In genomic region chr18:55764382-55764781, GRCh38 we compare ENCODE assay signal across 19 cellular contexts.
DNase-seq lines count a peak whose midpoint lies in the region; ATAC-seq, FAIRE-seq and TF ChIP-seq lines count a peak whose summit lies in the region.
"Had no signal": no experiment of that assay in that cellular context is flagged by ENCODE, and none has a peak within 500 bp of the region (broad histone marks: within the 10 kb centered on the region; RNA-seq: fewer than 3 reads in every experiment).

No MANE protein-coding gene starts in this region.

- WGBS in H1 (ENCODE audit: extremely low coverage in 1 of 2, insufficient coverage in 1 of 2, insufficient read length in 1 of 2, insufficient replicate concordance in 2 of 2, low coverage in 1 of 2, low lambda C conversion rate in 2 of 2, missing lambda C conversion rate in 1 of 2), 2 experiments, result 90% methylated on average over 5 of the region's 5 CpGs; no CpG with 5 or more reads in 1 of the 2 experiments
- 87 to 91% methylated on average over 4 to 5 of the region's 5 CpGs for WGBS in mesodermal cell (ENCODE audit: insufficient coverage in 2 of 2), 2 experiments
- WGBS in GM23248 (ENCODE audit: low coverage in 1 of 2, low lambda C conversion rate in 2 of 2, missing lambda C conversion rate in 2 of 2), 2 experiments, result 80 to 82% methylated on average over 5 of the region's 5 CpGs

- H3K36me3 Mint-ChIP-seq in immature natural killer cell (no peaks in the 10 kb centered on the region), T-cell (no peaks in the 10 kb centered on the region)

- POLR2A ChIA-PET in H1 (lab: Charles Lee; ENCODE audit: partially characterized antibody) (interaction anchor here (1.1 kb wide), 2 partner anchors 8 to 9 kb away, joined by 3 read pairs; no protein-coding TSS in a partner anchor), T-cell (lab: Charles Lee) (no interaction called here)

- H3K4me1 ChIP-seq in BLaER1 (peaks cover 36% of the 10 kb centered on the region), H1 (replicated peaks in 1 of 4; ENCODE audit: control insufficient read depth in 3 of 4, insufficient read depth in 4 of 4, low read length in 3 of 4) (peaks cover 0 to 10% (median 4%) of the 10 kb centered on the region in 4 experiments; a peak in 3 of 7 replicates), mesodermal cell (ENCODE audit: control insufficient read depth, insufficient read depth, low read length, poor library complexity, severe bottlenecking) (peaks cover 52% of the 10 kb centered on the region), GM23248 (ENCODE audit: insufficient read depth) (peaks cover 6% of the 10 kb centered on the region; the same call in 1 of the 2 replicates)
- H3K4me1 ChIP-seq: HAP-1 had no signal

- no peak overlapping the region for H3K4ac ChIP-seq in H1 (replicated peaks; ENCODE audit: insufficient read length, low read depth, low read length)

- H3K27me3 Mint-ChIP-seq in immature natural killer cell (ENCODE audit: low read depth in 3 of 3), result peaks cover 0 to 3% (median 2%) of the 10 kb centered on the region in 3 donors
- H3K27me3 Mint-ChIP-seq in T-cell, result no peaks in the 10 kb centered on the region

- no peak overlapping the region for H3K14ac ChIP-seq in H1 (ENCODE audit: insufficient read length)

- H2BK5ac ChIP-seq in H1 (ENCODE audit: low read depth, low read length), result no peak overlapping the region

- peaks cover 16% of the 10 kb centered on the region for H3F3A ChIP-seq in GM23248 (ENCODE audit: insufficient read depth)

- H3K4me3 Mint-ChIP-seq in immature natural killer cell (no peak overlapping the region), T-cell (no peak overlapping the region)

- in situ Hi-C loops in GM23248 (cut with MboI), result no loop called here

- H3K4me1 Mint-ChIP-seq in immature natural killer cell (no peaks in the 10 kb centered on the region), T-cell (no peaks in the 10 kb centered on the region)

- no peak overlapping the region for H2BK12ac ChIP-seq in H1 (ENCODE audit: low read depth, low read length)

- H3K4me3 ChIP-seq in BLaER1 (no peak overlapping the region), H1 (ENCODE audit: extremely low read depth in 1 of 4, insufficient read depth in 2 of 4, low read depth in 3 of 4, low read length in 4 of 4) (no peak overlapping the region), mesodermal cell (ENCODE audit: extremely low read depth, insufficient read depth, low read length, poor library complexity, severe bottlenecking) (no peak overlapping the region), GM23248 (no peak overlapping the region)
- H3K4me3 ChIP-seq: A549, HAP-1, SK-N-MC had no signal

- no peak for TF ChIP-seq CTCF in H1 (IDR thresholded peaks at IDR 0.05; ENCODE audit: control extremely low read depth in 1 of 3, insufficient read depth in 1 of 3, low read depth in 1 of 3, low read length in 3 of 3)

- no peaks in the 10 kb centered on the region for H3K36me3 ChIP-seq in BLaER1
- H3K36me3 ChIP-seq in H1 (ENCODE audit: control insufficient read depth in 2 of 4, insufficient read depth in 4 of 4, low read length in 3 of 4), result no peaks in the 10 kb centered on the region
- H3K36me3 ChIP-seq in mesodermal cell (ENCODE audit: control insufficient read depth, insufficient read depth, low read length), result no peaks in the 10 kb centered on the region
- H3K36me3 ChIP-seq in GM23248 (ENCODE audit: low read depth), result no peaks in the 10 kb centered on the region
- H3K36me3 ChIP-seq: HAP-1 had no signal

- no peak overlapping the region for H2BK15ac ChIP-seq in H1 (ENCODE audit: low read length)

- no peak overlapping the region for H4K91ac ChIP-seq in H1 (replicated peaks; ENCODE audit: insufficient read length, low read length)

- DNase-seq in NCI-H69 (lab: John Stamatoyannopoulos, UW) (peak; percentile 41), H1 (ENCODE audit: low read depth in 1 of 2, low spot score in 2 of 2) (no peak), GM23248 (no peak), immature natural killer cell (no peak), COLO668 (lab: John Stamatoyannopoulos, UW; ENCODE audit: unreplicated experiment) (no peak), T-cell (no peak)
- DNase-seq: DMS153, NCI-H1436, NCI-H2029, NCI-H774 had no signal

- H2AFZ ChIP-seq in H1 (ENCODE audit: low read length) (no peak overlapping the region), GM23248 (no peak overlapping the region)

- H3K27me3 ChIP-seq in BLaER1, result no peaks in the 10 kb centered on the region
- no peaks in the 10 kb centered on the region for H3K27me3 ChIP-seq in H1 (replicated peaks in 1 of 4; ENCODE audit: control insufficient read depth in 3 of 4, extremely low read depth in 1 of 4, insufficient read depth in 3 of 4, low read length in 3 of 4)
- no peaks in the 10 kb centered on the region for H3K27me3 ChIP-seq in GM23248 (replicated peaks; ENCODE audit: insufficient read depth)

- H4K20me1 ChIP-seq in BLaER1, result no peaks in the 10 kb centered on the region
- no peaks in the 10 kb centered on the region for H4K20me1 ChIP-seq in H1 (replicated peaks in 1 of 2; ENCODE audit: control insufficient read depth in 1 of 2, insufficient read depth in 2 of 2, low read length in 2 of 2)
- H4K20me1 ChIP-seq in GM23248 (ENCODE audit: insufficient read depth), result no peaks in the 10 kb centered on the region

- no peak for TF ChIP-seq EP300 in H1 (IDR thresholded peaks at IDR 0.05; ENCODE audit: borderline replicate concordance in 1 of 2, low read depth in 2 of 2, low read length in 2 of 2)

- H3K4me2 ChIP-seq in BLaER1, result peak overlapping the region; percentile 53
- no peak overlapping the region for H3K4me2 ChIP-seq in H1 (ENCODE audit: insufficient read depth in 1 of 2, low read depth in 2 of 2, low read length in 2 of 2)
- no peak overlapping the region for H3K4me2 ChIP-seq in GM23248 (ENCODE audit: unreplicated experiment)
- H3K4me2 ChIP-seq: A549 had no signal

- TF ChIP-seq RAD21 in H1 (IDR thresholded peaks at IDR 0.05 in 1 of 2, conservative IDR thresholded peaks at IDR 0.05 in 1 of 2; ENCODE audit: low read depth in 2 of 2, low read length in 2 of 2), result no peak

- H3K9me3 ChIP-seq in BLaER1, result no peaks in the 10 kb centered on the region
- no peaks in the 10 kb centered on the region for H3K9me3 ChIP-seq in H1 (ENCODE audit: insufficient read depth in 2 of 2, low read depth in 1 of 2, low read length in 1 of 2)
- no peaks in the 10 kb centered on the region for H3K9me3 ChIP-seq in mesodermal cell (ENCODE audit: control insufficient read depth, low read length)
- no peaks in the 10 kb centered on the region for H3K9me3 ChIP-seq in GM23248 (ENCODE audit: low read depth)
- H3K9me3 ChIP-seq: A549, HAP-1 had no signal

- H3K9me3 Mint-ChIP-seq in immature natural killer cell, result no peaks in the 10 kb centered on the region
- H3K9me3 Mint-ChIP-seq in T-cell, result peaks cover 0 to 3% (median 0%) of the 10 kb centered on the region in 3 donors

- H2BK120ac ChIP-seq in H1 (replicated peaks; ENCODE audit: low read depth, low read length), result no peak overlapping the region

- H3K27ac ChIP-seq in BLaER1 (no peak overlapping the region), H1 (ENCODE audit: low read depth, low read length) (no peak overlapping the region), mesodermal cell (ENCODE audit: low read depth, low read length, severe bottlenecking) (peak overlapping the region; percentile 48), GM23248 (no peak overlapping the region)
- H3K27ac ChIP-seq: A549, C4-2B, SK-N-MC had no signal

- H2BK20ac ChIP-seq in H1 (ENCODE audit: low read length), result no peak overlapping the region

- no peaks in the 10 kb centered on the region for H3K79me1 ChIP-seq in H1 (ENCODE audit: low read depth, low read length)

- CTCF ChIA-PET in H1 (lab: Charles Lee; ENCODE audit: partially characterized antibody), result interaction anchor here (0.7 to 1.6 kb wide), 3 partner anchors 12 to 18 kb away, joined by 3 to 6 read pairs (median 3); no protein-coding TSS in a partner anchor
- CTCF ChIA-PET in T-cell (lab: Charles Lee), result no interaction called here

- TF ChIP-seq POLR2A in H1 (IDR thresholded peaks at IDR 0.05; ENCODE audit: control extremely low read depth in 1 of 2, low read depth in 2 of 2, low read length in 2 of 2), result no peak

- no peak overlapping the region for H4K8ac ChIP-seq in H1 (ENCODE audit: extremely low read depth, insufficient read depth, low read length)

- FAIRE-seq in H1 (lab: Jason Lieb, UNC), result no peak
- FAIRE-seq: A549, HTR-8/SVneo had no signal

- H3K27ac Mint-ChIP-seq in immature natural killer cell, result no peak overlapping the region
- H3K27ac Mint-ChIP-seq in T-cell, result no peak overlapping the region

- no peak overlapping the region for H2AK5ac ChIP-seq in H1 (ENCODE audit: low read depth, low read length)

- H3K79me2 ChIP-seq in H1 (ENCODE audit: control insufficient read depth in 1 of 2, insufficient read depth in 2 of 2, low read length in 2 of 2) (no peaks in the 10 kb centered on the region), GM23248 (ENCODE audit: insufficient read depth) (no peaks in the 10 kb centered on the region)

- ATAC-seq in T-cell (replicated peaks in 1 of 4), result no peak
- ATAC-seq: A549, Panc1, Right ventricle myocardium inferior had no signal

- no peaks in the 10 kb centered on the region for H3K9me2 ChIP-seq in GM23248 (ENCODE audit: insufficient read depth)

- peak overlapping the region; percentile 4; the same call in 1 of the 2 replicates for H3K18ac ChIP-seq in H1 (ENCODE audit: extremely low read depth, low read length)

- no peak overlapping the region for H3K56ac ChIP-seq in H1 (replicated peaks; ENCODE audit: insufficient read length, low read depth, low read length)

- no peaks in the 10 kb centered on the region for H3K23me2 ChIP-seq in H1 (ENCODE audit: low read depth, low read length)

- no peak overlapping the region for H3K9ac ChIP-seq in BLaER1
- H3K9ac ChIP-seq in H1 (replicated peaks in 1 of 4; ENCODE audit: extremely low read depth in 1 of 4, low read depth in 3 of 4, low read length in 3 of 4), result no peak overlapping the region
- H3K9ac ChIP-seq in GM23248, result no peak overlapping the region

- H4K5ac ChIP-seq in H1 (ENCODE audit: insufficient read length, low read depth, low read length), result no peak overlapping the region

- H3K23ac ChIP-seq in H1 (ENCODE audit: insufficient read length), result no peak overlapping the region

TF ChIP-seq in H1, 55 proteins besides CTCF, POLR2A, EP300 and RAD21 (continues in another document):
- TF ChIP-seq BCL11A (IDR thresholded peaks at IDR 0.05; ENCODE audit: low read depth in 2 of 2, low read length in 2 of 2) (no peak), PHF8 (conservative IDR thresholded peaks at IDR 0.05; ENCODE audit: low read depth, low read length) (no peak), SAP30 (IDR thresholded peaks at IDR 0.05; ENCODE audit: insufficient read depth, insufficient replicate concordance, low read length) (no peak), TBP (IDR thresholded peaks at IDR 0.05; ENCODE audit: low read depth, low read length) (no peak), BACH1 (IDR thresholded peaks at IDR 0.05; ENCODE audit: low read length) (no peak), CHD1 (IDR thresholded peaks at IDR 0.05; ENCODE audit: low read depth, low read length) (no peak), RNF2 (IDR thresholded peaks at IDR 0.05; ENCODE audit: borderline replicate concordance, low read depth, low read length, missing control alignments, poor library complexity, severe bottlenecking) (no peak), KDM4A (IDR thresholded peaks at IDR 0.05; ENCODE audit: low read depth, low read length, severe bottlenecking) (no peak), JUN (IDR thresholded peaks at IDR 0.05; ENCODE audit: low read depth, low read length) (no peak), KDM1A (IDR thresholded peaks at IDR 0.05; ENCODE audit: borderline replicate concordance, low read length) (no peak)
